In genomic region chr1:148263906-148264255, GRCh38 we compare ENCODE assay signal across 8 cellular contexts.
A peak's percentile ranks its signal among the peaks of the same experiment; 100 is the strongest.
DNase-seq lines count a peak whose midpoint lies in the region; ATAC-seq and TF ChIP-seq lines count a peak whose summit lies in the region.

No MANE protein-coding gene starts in this region.

- H3K4me3 ChIP-seq in skin epidermis: peak overlapping the region; percentile 23 to 47 (median 40)

- TF ChIP-seq CTCF in VCaP (conservative IDR thresholded peaks at IDR 0.05): no peak
- TF ChIP-seq CTCF in foreskin keratinocyte (conservative IDR thresholded peaks at IDR 0.05): no peak

- H3K27me3 ChIP-seq in foreskin keratinocyte: no peaks in the 10 kb centered on the region

- H3K4me1 ChIP-seq in foreskin keratinocyte: no peaks in the 10 kb centered on the region

- ATAC-seq in foreskin keratinocyte (no peak), GM18511 (IDR thresholded peaks at IDR 0.05; ENCODE audit: unreplicated experiment) (no peak)

- peak; percentile 67 for DNase-seq in NCI-H510A treated with DMSO at 0.1 percent for 48 hours (lab: John Stamatoyannopoulos, UW)
- no peak for DNase-seq in NCI-H510A (lab: John Stamatoyannopoulos, UW)
- DNase-seq in foreskin keratinocyte: no peak
- no peak for DNase-seq in COLO829 (ENCODE audit: low spot score)
- DNase-seq in CD1c-positive myeloid dendritic cell (ENCODE audit: extremely low spot score): no peak

- peak overlapping the region; percentile 95 for H3K27ac ChIP-seq in VCaP
- peak overlapping the region; percentile 46 for H3K27ac ChIP-seq in foreskin keratinocyte
- peak overlapping the region in 17 of 21 experiments; percentile 59 to 96 (median 86) for H3K27ac ChIP-seq in skin epidermis
